Comparison of ENCODE assay signal across 5 cellular contexts in the genomic region with DNA sequence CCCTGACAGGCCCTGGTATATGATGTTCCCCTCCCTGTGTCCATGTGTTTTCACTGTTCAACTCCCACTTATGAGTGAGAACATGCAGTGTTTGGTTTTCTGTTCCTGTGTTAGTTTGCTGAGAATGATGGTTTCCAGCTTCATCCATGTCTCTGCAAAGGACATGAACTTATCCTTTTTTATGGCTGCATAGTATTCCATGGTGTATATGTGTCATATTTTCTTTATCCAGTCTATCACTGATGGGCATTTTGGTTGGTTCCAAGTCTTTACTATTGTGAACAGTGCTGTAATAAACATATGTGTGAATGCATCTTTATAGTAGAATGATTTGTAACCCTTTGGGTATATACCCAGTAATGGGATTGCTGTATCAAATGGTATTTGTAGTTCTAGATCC. TPM values are rescaled to one million over a fixed set of nuclear protein-coding genes. Genes with fewer than 3 reads are reported as not detected.
"Had no signal": no experiment of that assay in that cellular context is flagged by ENCODE, and none has a peak within 500 bp of the region (broad histone marks: within the 10 kb centered on the region; RNA-seq: fewer than 3 reads in every experiment).

No MANE protein-coding gene starts in this region.

RNA-seq across cellular contexts. Expression of a gene that starts 45.9 kb away (rescaled TPM):
- total RNA-seq: naive thymus-derived CD8-positive, alpha-beta T cell; natural killer cell; natural killer cell treated with Interleukin-12 subunit alpha and Interleukin-12 subunit beta and Interleukin-15 and Interleukin-18, amount 100 ng/mL, for 72 hours; osteoblast; smooth muscle cell had no signal
- polyA plus RNA-seq: naive thymus-derived CD8-positive, alpha-beta T cell; smooth muscle cell had no signal
